3 cellular contexts compared by ENCODE assay signal in the genomic region with DNA sequence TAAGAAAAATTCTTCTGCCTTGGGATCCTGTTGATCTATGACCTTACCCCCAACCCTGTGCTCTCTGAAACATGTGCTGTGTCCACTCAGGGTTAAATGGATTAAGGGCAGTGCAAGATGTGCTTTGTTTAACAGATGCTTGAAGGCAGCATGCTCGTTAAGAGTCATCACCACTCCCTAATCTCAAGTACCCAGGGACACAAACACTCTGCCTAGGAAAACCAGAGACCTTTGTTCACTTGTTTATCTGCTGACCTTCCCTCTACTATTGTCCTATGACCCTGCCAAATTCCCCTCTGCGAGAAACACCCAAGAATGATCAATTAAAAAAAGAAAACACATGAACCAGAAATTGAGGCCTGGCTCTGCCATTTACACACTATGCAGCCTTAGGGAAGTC. TPM values are rescaled to one million over a fixed set of nuclear protein-coding genes. Genes with fewer than 3 reads are reported as not detected.
"Had no signal": no experiment of that assay in that cellular context is flagged by ENCODE, and none has a peak within 500 bp of the region (broad histone marks: within the 10 kb centered on the region; RNA-seq: fewer than 3 reads in every experiment).

No MANE protein-coding gene starts in this region.

RNA-seq across cellular contexts. Expression of gene HTR1D, which starts 40.8 kb away (rescaled TPM):
- total RNA-seq: GM23248, H4 had no signal
- polyA plus RNA-seq: GM23248, IgD-negative memory B cell had no signal
